In the genomic region with DNA sequence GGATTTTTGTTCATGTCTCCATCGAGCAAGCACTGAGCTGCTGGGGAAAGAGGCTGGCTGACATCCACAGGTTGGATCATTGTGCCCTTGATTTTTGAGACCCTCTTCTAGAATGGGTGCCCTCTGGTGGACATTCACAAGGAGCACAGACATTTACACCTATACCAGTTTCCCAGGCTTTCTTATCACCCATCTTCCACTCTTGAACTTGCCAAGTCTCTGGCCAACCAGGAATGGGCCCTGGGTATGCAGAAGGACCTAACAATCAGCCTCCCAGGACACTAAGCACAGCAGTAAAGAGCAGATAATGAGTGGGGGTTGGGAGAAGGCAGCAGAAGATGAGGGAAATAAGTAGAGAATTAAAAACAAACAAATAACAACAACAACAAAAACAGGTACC, we compare ENCODE assay signal across 8 cellular contexts. TPM values are rescaled to one million over a fixed set of nuclear protein-coding genes. Genes with fewer than 3 reads are reported as not detected.
DNase-seq lines count a peak whose midpoint lies in the region; TF ChIP-seq lines count a peak whose summit lies in the region.

No MANE protein-coding gene starts in this region.

- peaks cover 2% of the 10 kb centered on the region for H3K27me3 Mint-ChIP-seq in neural progenitor cell (ENCODE audit: insufficient read depth, low read depth)

- H3K9me3 ChIP-seq in neural progenitor cell (ENCODE audit: low read depth): no peaks in the 10 kb centered on the region

- no peak overlapping the region for H3K4me3 ChIP-seq in neural progenitor cell

- H3K4me1 ChIP-seq in neural progenitor cell: no peaks in the 10 kb centered on the region

- H3K27me3 ChIP-seq in neural progenitor cell: peaks cover 5% of the 10 kb centered on the region

- H3K9ac ChIP-seq in neural progenitor cell: no peak overlapping the region

- DNase-seq in activated gamma-delta T cell treated with Interleukin-2 at 50 U/mL for 16 hours (peak; percentile 43), activated gamma-delta T cell (lab: John Stamatoyannopoulos, UW) (no peak), HS-5 (ENCODE audit: low read depth) (peak; percentile 36), NCI-H82 (lab: John Stamatoyannopoulos, UW) (peak; percentile 84), activated T-cell treated with anti-CD3 and anti-CD28 coated beads for 24 hours (ENCODE audit: low read depth) (peak; percentile 36), fibroblast of gingiva (ENCODE audit: low read depth) (peak; percentile 66), neural progenitor cell (ENCODE audit: low spot score) (peak; percentile 66), GM19238 (ENCODE audit: insufficient read length, low spot score) (no peak)

- no peaks in the 10 kb centered on the region for H3K36me3 ChIP-seq in neural progenitor cell

- peak; percentile 73 for TF ChIP-seq CTCF in neural progenitor cell (IDR thresholded peaks at IDR 0.05)

- no peak overlapping the region for H3K4me3 Mint-ChIP-seq in neural progenitor cell

- H3F3A ChIP-seq in neural progenitor cell (ENCODE audit: low read depth): peaks cover 3% of the 10 kb centered on the region

- no peaks in the 10 kb centered on the region for H4K20me1 ChIP-seq in neural progenitor cell (ENCODE audit: low read depth)

- H3K27ac ChIP-seq in neural progenitor cell: no peak overlapping the region

- peaks cover 12% of the 10 kb centered on the region for H3K4me1 Mint-ChIP-seq in neural progenitor cell

- no peaks in the 10 kb centered on the region for H3K36me3 Mint-ChIP-seq in neural progenitor cell

- H3K4me2 ChIP-seq in neural progenitor cell: no peak overlapping the region

- no peaks in the 10 kb centered on the region for H3K9me3 Mint-ChIP-seq in neural progenitor cell

- H3K27ac Mint-ChIP-seq in neural progenitor cell: no peak overlapping the region

- no peaks in the 10 kb centered on the region for H3K79me2 ChIP-seq in neural progenitor cell (ENCODE audit: low read depth)

- peak overlapping the region; percentile 42 for H2AFZ ChIP-seq in neural progenitor cell (replicated peaks)

RNA-seq across cellular contexts. Expression of gene INTS4, which starts 5.7 kb away (rescaled TPM):
- total RNA-seq in neural progenitor cell (ENCODE audit: low replicate concordance): 48.0 and 61.5 TPM in 2 replicates

RNA-seq across cellular contexts. Expression of gene KCTD14, which starts 22.9 kb away (rescaled TPM):
- 4.3 and 5.3 TPM in 2 replicates for total RNA-seq in neural progenitor cell (ENCODE audit: low replicate concordance)

Comparison
In these comparisons a context has a peak if more than half of its experiments do, and no peak if none do; other contexts are left out.
1. DNase-seq: peak in activated gamma-delta T cell treated with Interleukin-2 at 50 U/mL for 16 hours (single experiment), HS-5 (single experiment), NCI-H82 (single experiment), activated T-cell treated with anti-CD3 and anti-CD28 coated beads for 24 hours (single experiment), fibroblast of gingiva (single experiment) and neural progenitor cell (single experiment); none in activated gamma-delta T cell (single experiment) and GM19238 (single experiment).